ENCODE assay signal across 20 cellular contexts in genomic region chr19:30136591-30136990, GRCh38.
"Had no signal": no experiment of that assay in that cellular context is flagged by ENCODE, and none has a peak within 500 bp of the region (broad histone marks: within the 10 kb centered on the region; RNA-seq: fewer than 3 reads in every experiment).

No MANE protein-coding gene starts in this region.

- H3K4me1 ChIP-seq: breast epithelium had no signal

- H3K27me3 Mint-ChIP-seq: activated CD8-positive, alpha-beta T cell treated with anti-CD3 and anti-CD28 coated beads for 36 hours; activated naive CD4-positive, alpha-beta T cell treated with anti-CD3 and anti-CD28 coated beads, Interleukin-2, amount 10 ng/mL, durations not matched to agents 7 days and 5 days; activated naive CD8-positive, alpha-beta T cell treated with anti-CD3 and anti-CD28 coated beads for 36 hours had no signal

- H3K4me3 ChIP-seq: breast epithelium, PC-9 had no signal

- H3K9me3 ChIP-seq: breast epithelium had no signal

- DNase-seq: activated CD4-positive, alpha-beta T cell treated with anti-CD3 and anti-CD28 coated beads for 4 hours; activated CD8-positive, alpha-beta memory T cell treated with anti-CD3 and anti-CD28 coated beads, Interleukin-2, amount 50 U/mL, for 4 hours; activated CD8-positive, alpha-beta T cell treated with anti-CD3 and anti-CD28 coated beads for 36 hours; activated gamma-delta T cell treated with Interleukin-2 at 50 U/mL for 16 hours; activated naive CD4-positive, alpha-beta T cell treated with anti-CD3 and anti-CD28 coated beads, Interleukin-2, amount 10 ng/mL, durations not matched to agents 7 days and 5 days; activated naive CD8-positive, alpha-beta T cell treated with anti-CD3 and anti-CD28 coated beads for 36 hours; activated T-cell treated with anti-CD3 and anti-CD28 coated beads, Interleukin-2, amount 50 U/mL, for 72 hours; caudate nucleus; MM.1S; NCI-H1105; NCI-H1436; NCI-H1694 treated with DMSO at 0.1 percent for 48 hours; NCI-H2029 treated with DMSO at 0.1 percent for 48 hours; NCI-H510A treated with DMSO at 0.1 percent for 48 hours; PC-9; SHP77 treated with DMSO at 0.1 percent for 48 hours had no signal

- ATAC-seq: activated CD4-positive, CD25-positive, alpha-beta regulatory T cell treated with anti-CD3 and anti-CD28 coated beads, Interleukin-2, amount 50 U/mL, for 24 hours; activated CD8-positive, alpha-beta T cell treated with anti-CD3 and anti-CD28 coated beads for 36 hours; activated T-cell treated with anti-CD3 and anti-CD28 coated beads, Interleukin-2, amount 50 U/mL, for 72 hours had no signal

- H3K27ac Mint-ChIP-seq: activated CD8-positive, alpha-beta T cell treated with anti-CD3 and anti-CD28 coated beads for 36 hours; activated naive CD4-positive, alpha-beta T cell treated with anti-CD3 and anti-CD28 coated beads, Interleukin-2, amount 10 ng/mL, durations not matched to agents 7 days and 5 days; activated naive CD8-positive, alpha-beta T cell treated with anti-CD3 and anti-CD28 coated beads for 36 hours; activated T-cell treated with anti-CD3 and anti-CD28 coated beads, Interleukin-2, amount 50 U/mL, for 72 hours; activated T-helper 2 cell treated with anti-CD3 and anti-CD28 coated beads, Interferon-gamma antibody, Interleukin-2, Interleukin-4, amounts not matched to agents 10 μg/mL and 5 μg/mL and 100 μg/mL, durations not matched to agents 14 hours and 24 hours and 36 hours; T-helper 1 cell treated with Interleukin-12 subunit alpha and Interleukin-12 subunit beta and Interleukin-4 antibody, amounts not matched to agents 30 μg/mL and 1 μg/mL, for 36 hours had no signal

- H3K27ac ChIP-seq: breast epithelium, PC-9 had no signal

- H3K9me3 Mint-ChIP-seq: activated CD8-positive, alpha-beta T cell treated with anti-CD3 and anti-CD28 coated beads for 36 hours; activated naive CD4-positive, alpha-beta T cell treated with anti-CD3 and anti-CD28 coated beads, Interleukin-2, amount 10 ng/mL, durations not matched to agents 7 days and 5 days; activated naive CD8-positive, alpha-beta T cell treated with anti-CD3 and anti-CD28 coated beads for 36 hours; activated T-cell treated with anti-CD3 and anti-CD28 coated beads, Interleukin-2, amount 50 U/mL, for 72 hours; activated T-helper 2 cell treated with anti-CD3 and anti-CD28 coated beads, Interferon-gamma antibody, Interleukin-2, Interleukin-4, amounts not matched to agents 10 μg/mL and 5 μg/mL and 100 μg/mL, durations not matched to agents 14 hours and 24 hours and 36 hours; T-helper 1 cell treated with Interleukin-12 subunit alpha and Interleukin-12 subunit beta and Interleukin-4 antibody, amounts not matched to agents 30 μg/mL and 1 μg/mL, for 36 hours had no signal

- H3K4me2 ChIP-seq: PC-9 had no signal

- H3K36me3 ChIP-seq: breast epithelium had no signal

- H3K36me3 Mint-ChIP-seq: activated naive CD4-positive, alpha-beta T cell treated with anti-CD3 and anti-CD28 coated beads, Interleukin-2, amount 10 ng/mL, durations not matched to agents 7 days and 5 days; activated naive CD8-positive, alpha-beta T cell treated with anti-CD3 and anti-CD28 coated beads for 36 hours had no signal

- H3K27me3 ChIP-seq: breast epithelium had no signal

- H3K4me1 Mint-ChIP-seq: activated naive CD4-positive, alpha-beta T cell treated with anti-CD3 and anti-CD28 coated beads, Interleukin-2, amount 10 ng/mL, durations not matched to agents 7 days and 5 days; activated naive CD8-positive, alpha-beta T cell treated with anti-CD3 and anti-CD28 coated beads for 36 hours had no signal

- H2AFZ ChIP-seq: PC-9 had no signal

- H3K4me3 Mint-ChIP-seq: activated CD8-positive, alpha-beta T cell treated with anti-CD3 and anti-CD28 coated beads for 36 hours; activated naive CD4-positive, alpha-beta T cell treated with anti-CD3 and anti-CD28 coated beads, Interleukin-2, amount 10 ng/mL, durations not matched to agents 7 days and 5 days; activated naive CD8-positive, alpha-beta T cell treated with anti-CD3 and anti-CD28 coated beads for 36 hours; activated T-cell treated with anti-CD3 and anti-CD28 coated beads, Interleukin-2, amount 50 U/mL, for 72 hours; T-helper 1 cell treated with Interleukin-12 subunit alpha and Interleukin-12 subunit beta and Interleukin-4 antibody, amounts not matched to agents 30 μg/mL and 1 μg/mL, for 36 hours had no signal
